ENCODE assay signal across 9 cellular contexts in genomic region chr5:78547731-78548189, GRCh38.
DNase-seq lines count a peak whose midpoint lies in the region; ATAC-seq and TF ChIP-seq lines count a peak whose summit lies in the region.
"Had no signal": no experiment of that assay in that cellular context is flagged by ENCODE, and none has a peak within 500 bp of the region (broad histone marks: within the 10 kb centered on the region; RNA-seq: fewer than 3 reads in every experiment).

No MANE protein-coding gene starts in this region.

- DNase-seq in IMR-90 (peak; percentile 84), colonic mucosa (peak; percentile 56), lower lobe of right lung (peak; percentile 56), tibial nerve (ENCODE audit: low spot score in 2 of 2) (peak; percentile 77 to 88), GM10248 (ENCODE audit: extremely low spot score) (no peak), glomerular visceral epithelial cell (ENCODE audit: extremely low spot score) (no peak)
- DNase-seq: NCI-H1694 treated with DMSO at 0.1 percent for 48 hours had no signal

- peaks cover 26% of the 10 kb centered on the region; the same call in 1 of the 2 replicates for H4K20me1 ChIP-seq in IMR-90 (ENCODE audit: insufficient read depth, low read length)

- H3K79me1 ChIP-seq in IMR-90 (ENCODE audit: low read depth in 1 of 2, low read length in 2 of 2) = peaks cover 44 to 81% of the 10 kb centered on the region in 2 experiments

- TF ChIP-seq CTCF in IMR-90 (conservative IDR thresholded peaks at IDR 0.05; ENCODE audit: low read depth, low read length) = no peak
- TF ChIP-seq CTCF in colonic mucosa (IDR thresholded peaks at IDR 0.05) = no peak
- TF ChIP-seq CTCF in lower lobe of right lung (IDR thresholded peaks at IDR 0.05) = no peak
- no peak for TF ChIP-seq CTCF in tibial nerve (IDR thresholded peaks at IDR 0.05)
- no peak for TF ChIP-seq CTCF in GM10248 (IDR thresholded peaks at IDR 0.05; ENCODE audit: control extremely low read depth, extremely low read depth, low read depth, missing control alignments)

- H2BK15ac ChIP-seq in IMR-90 (ENCODE audit: low read depth, low read length) = peak overlapping the region; percentile 11; the same call in 1 of the 3 replicates

- CTCF ChIA-PET in IMR-90 (lab: Yijun Ruan, JAX) (interaction anchor here (0.7 to 1.3 kb wide), 2 partner anchors 19 to 80 kb away, joined by 3 to 5 read pairs; no protein-coding TSS in a partner anchor), GM10248 (lab: Yijun Ruan, JAX) (interaction anchor here (1.0 to 2.4 kb wide), 3 partner anchors 10 to 24 kb away, joined by 3 to 9 read pairs (median 3); no protein-coding TSS in a partner anchor)

- in situ Hi-C loops in IMR-90 (cut with MboI; ENCODE audit: low sequenced_read_pairs) = no loop called here

- 24% methylated on average over 6 of the region's 14 CpGs; no CpG with 5 or more reads in 1 of the 2 experiments for WGBS in IMR-90 (ENCODE audit: extremely low coverage in 2 of 2, insufficient read length in 1 of 2), 2 experiments
- 48 to 54% methylated on average over 14 of the region's 14 CpGs for WGBS in tibial nerve, 2 donors

- intact Hi-C loops in IMR-90 (cut with micrococcal nuclease) (loop anchor here (5.0 kb wide), 2 partner anchors 100 to 420 kb away; partner anchors contain the start of gene LHFPL2), colonic mucosa (cut with DNase I) (no loop called here), lower lobe of right lung (cut with DNase I) (no loop called here)

- H4K8ac ChIP-seq in IMR-90 (ENCODE audit: low read depth in 2 of 2, low read length in 2 of 2) = peak overlapping the region; percentile 7 to 43; a peak in 2 of 4 replicates

- H2BK120ac ChIP-seq in IMR-90 (ENCODE audit: low read depth, low read length) = peak overlapping the region; percentile 58

- H3K56ac ChIP-seq in IMR-90 (ENCODE audit: extremely low read depth, insufficient read depth, low read length) = no peak overlapping the region

- no TSS peak for BruUV-seq in IMR-90 (replicated peaks; lab: Mats Ljungman, UMichigan)

- H4K91ac ChIP-seq in IMR-90 (ENCODE audit: insufficient read depth, low read depth, low read length) = peak overlapping the region; percentile 60

- ATAC-seq in IMR-90 (ENCODE audit: low read depth) (peak; percentile 42), lower lobe of right lung (peak; percentile 38 to 54), GM18909 (IDR thresholded peaks at IDR 0.05; ENCODE audit: poor library complexity, unreplicated experiment) (no peak), HG03469 (IDR thresholded peaks at IDR 0.05; ENCODE audit: unreplicated experiment) (no peak)

- H3K9me1 ChIP-seq in IMR-90 (ENCODE audit: insufficient read depth, low read length) = peaks cover 26% of the 10 kb centered on the region

- peak overlapping the region; percentile 1; the same call in 1 of the 2 replicates for H2BK20ac ChIP-seq in IMR-90 (ENCODE audit: low read depth, low read length)

- TF ChIP-seq RAD21 in IMR-90 (IDR thresholded peaks at IDR 0.05; ENCODE audit: low read length) = no peak

- peak overlapping the region; percentile 61 for H3K4me2 ChIP-seq in IMR-90 (ENCODE audit: low read depth, low read length)

- H3K14ac ChIP-seq in IMR-90 (replicated peaks; ENCODE audit: low read depth, low read length) = peak overlapping the region; percentile 7; the same call in 1 of the 2 replicates

- H2BK5ac ChIP-seq in IMR-90 (ENCODE audit: low read depth, low read length, poor library complexity, severe bottlenecking) = peak overlapping the region; percentile 76

- H3K9me3 ChIP-seq in IMR-90 (ENCODE audit: control insufficient read depth, insufficient read depth, low read length) (no peaks in the 10 kb centered on the region), colonic mucosa (no peaks in the 10 kb centered on the region), lower lobe of right lung (no peaks in the 10 kb centered on the region), tibial nerve (no peaks in the 10 kb centered on the region)

- peaks cover 9% of the 10 kb centered on the region for H3K36me3 ChIP-seq in IMR-90 (ENCODE audit: control insufficient read depth, insufficient read depth, low read length)
- H3K36me3 ChIP-seq in colonic mucosa = no peaks in the 10 kb centered on the region
- no peaks in the 10 kb centered on the region for H3K36me3 ChIP-seq in lower lobe of right lung
- no peaks in the 10 kb centered on the region for H3K36me3 ChIP-seq in tibial nerve

- TF ChIP-seq POLR2A in IMR-90 (IDR thresholded peaks at IDR 0.05; ENCODE audit: low read depth, low read length) (no peak), tibial nerve (IDR thresholded peaks at IDR 0.05) (no peak)

- H3K27ac ChIP-seq in IMR-90 (ENCODE audit: insufficient read depth, low read length) (peak overlapping the region; percentile 86), colonic mucosa (peak overlapping the region; percentile 29), lower lobe of right lung (peak overlapping the region; percentile 34), tibial nerve (peak overlapping the region; percentile 56 to 92 (median 77))

- peak overlapping the region; percentile 54 for H3K4ac ChIP-seq in IMR-90 (ENCODE audit: low read depth, low read length)

- no peak overlapping the region for H2AK9ac ChIP-seq in IMR-90 (replicated peaks; ENCODE audit: low read depth, low read length, poor library complexity)

- dilution Hi-C loops in IMR-90 (cut with HindIII; ENCODE audit: low sequenced_read_pairs, unreplicated experiment) = no loop called here

- H3K9ac ChIP-seq in IMR-90 (ENCODE audit: low read depth, low read length) (no peak overlapping the region), colonic mucosa (ENCODE audit: low read depth in 2 of 2, low read length in 2 of 2) (no peak overlapping the region)

- H3K4me3 ChIP-seq in IMR-90 (ENCODE audit: insufficient read depth, low read depth, low read length) (no peak overlapping the region), colonic mucosa (no peak overlapping the region), lower lobe of right lung (no peak overlapping the region), tibial nerve (no peak overlapping the region)

- H3K18ac ChIP-seq in IMR-90 (ENCODE audit: low read depth, low read length) = peak overlapping the region; percentile 62

- H2AK5ac ChIP-seq in IMR-90 (ENCODE audit: low read depth, low read length) = peak overlapping the region; percentile 57; the same call in 1 of the 2 replicates

- peak overlapping the region; percentile 1; the same call in 1 of the 2 replicates for H3K23ac ChIP-seq in IMR-90 (ENCODE audit: low read depth, low read length)

- peaks cover 30% of the 10 kb centered on the region for H3K4me1 ChIP-seq in IMR-90 (ENCODE audit: control insufficient read depth, insufficient read depth, low read length)
- no peaks in the 10 kb centered on the region for H3K4me1 ChIP-seq in colonic mucosa
- H3K4me1 ChIP-seq in lower lobe of right lung = peaks cover 23% of the 10 kb centered on the region
- H3K4me1 ChIP-seq in tibial nerve = peaks cover 0 to 54% (median 29%) of the 10 kb centered on the region in 4 donors

- POLR2A ChIA-PET in IMR-90 (lab: Charles Lee; ENCODE audit: unreplicated experiment) (no interaction called here), GM10248 (lab: Yijun Ruan, JAX) (no interaction called here)

- TF ChIP-seq EP300 in tibial nerve (IDR thresholded peaks at IDR 0.05) = peak in 1 of 2 donors; percentile 87

- peak overlapping the region; percentile 10 for H2AFZ ChIP-seq in IMR-90 (replicated peaks; ENCODE audit: low read length, poor library complexity)

- H3K27me3 ChIP-seq in IMR-90 (ENCODE audit: control insufficient read depth, insufficient read depth, low read length) (no peaks in the 10 kb centered on the region), colonic mucosa (no peaks in the 10 kb centered on the region), lower lobe of right lung (ENCODE audit: low read depth) (no peaks in the 10 kb centered on the region), tibial nerve (no peaks in the 10 kb centered on the region)

- peak overlapping the region; percentile 70 for H4K5ac ChIP-seq in IMR-90 (ENCODE audit: low read depth, low read length)

TF ChIP-seq in IMR-90, 13 proteins besides CTCF, POLR2A, EP300 and RAD21:
- TF ChIP-seq MAFK (IDR thresholded peaks at IDR 0.05; ENCODE audit: low read depth, low read length) = no peak
- no peak for TF ChIP-seq SMC3 (IDR thresholded peaks at IDR 0.05; ENCODE audit: low read depth, low read length)
- TF ChIP-seq MXI1 (IDR thresholded peaks at IDR 0.05; ENCODE audit: borderline replicate concordance, low read depth, low read length) = no peak
- no peak for TF ChIP-seq MAZ (IDR thresholded peaks at IDR 0.05; ENCODE audit: borderline replicate concordance, low read depth, low read length)
- no peak for TF ChIP-seq RFX5 (IDR thresholded peaks at IDR 0.05; ENCODE audit: low read depth, low read length)
- TF ChIP-seq USF2 (IDR thresholded peaks at IDR 0.05; ENCODE audit: low read depth, low read length) = no peak
- TF ChIP-seq BHLHE40 (IDR thresholded peaks at IDR 0.05; ENCODE audit: low read depth, low read length) = no peak
- TF ChIP-seq CHD1 (IDR thresholded peaks at IDR 0.05; ENCODE audit: low read depth, low read length) = no peak
- no peak for TF ChIP-seq ELK1 (IDR thresholded peaks at IDR 0.05; ENCODE audit: borderline replicate concordance, low read depth, low read length)
- no peak for TF ChIP-seq FOS (IDR thresholded peaks at IDR 0.05; ENCODE audit: low read depth, low read length)
- no peak for TF ChIP-seq NFE2L2 (IDR thresholded peaks at IDR 0.05; ENCODE audit: low read depth, low read length)
- TF ChIP-seq CEBPB (IDR thresholded peaks at IDR 0.05; ENCODE audit: low read depth, low read length) = no peak

Comparison
In these comparisons a context has a peak if more than half of its experiments do, and no peak if none do; other contexts are left out.
1. ATAC-seq: peak in IMR-90 (single experiment) and lower lobe of right lung (2 of 2); none in GM18909 (single experiment) and HG03469 (single experiment).
2. DNase-seq: peak in IMR-90 (single experiment), colonic mucosa (single experiment), lower lobe of right lung (single experiment) and tibial nerve (2 of 2); none in GM10248 (single experiment) and glomerular visceral epithelial cell (single experiment).
3. H3K27ac ChIP-seq: peak in every context shown above with its lines; median percentile 86 in IMR-90; 77 in tibial nerve; 34 in lower lobe of right lung; 29 in colonic mucosa.